Comparison of ENCODE assay signal across 15 cellular contexts in genomic region chr7:77830649-77831355, GRCh38. TPM values are rescaled to one million over a fixed set of nuclear protein-coding genes. Genes with fewer than 3 reads are reported as not detected.
A peak's percentile ranks its signal among the peaks of the same experiment; 100 is the strongest.
DNase-seq lines count a peak whose midpoint lies in the region; ATAC-seq lines count a peak whose summit lies in the region.
"Had no signal": no experiment of that assay in that cellular context is flagged by ENCODE, and none has a peak within 500 bp of the region (broad histone marks: within the 10 kb centered on the region; RNA-seq: fewer than 3 reads in every experiment).

No MANE protein-coding gene starts in this region.

- peaks cover under 1% of the 10 kb centered on the region for H3K9me3 Mint-ChIP-seq in activated CD4-positive, alpha-beta memory T cell treated with anti-CD3 and anti-CD28 coated beads, Interleukin-2, amount 10 ng/mL, durations not matched to agents 7 days and 5 days

- no peak for ATAC-seq in GM19328 (IDR thresholded peaks at IDR 0.05; ENCODE audit: unreplicated experiment)
- ATAC-seq: foreskin keratinocyte, left lobe of liver had no signal

- H3K27ac Mint-ChIP-seq in activated CD4-positive, alpha-beta memory T cell treated with anti-CD3 and anti-CD28 coated beads, Interleukin-2, amount 10 ng/mL, durations not matched to agents 7 days and 5 days, result peak overlapping the region; percentile 84

- POLR2A ChIA-PET in activated CD4-positive, alpha-beta memory T cell treated with anti-CD3 and anti-CD28 coated beads, Interleukin-2, amount 10 ng/mL, durations not matched to agents 7 days and 5 days (lab: Charles Lee), result interaction anchor here (1.1 to 5.1 kb wide), 8 partner anchors 9 to 135 kb away, joined by 3 to 37 read pairs (median 6); partner anchors contain the start of genes PHTF2, RSBN1L and TMEM60

- peaks cover 36% of the 10 kb centered on the region for H3K36me3 Mint-ChIP-seq in activated CD4-positive, alpha-beta memory T cell treated with anti-CD3 and anti-CD28 coated beads, Interleukin-2, amount 10 ng/mL, durations not matched to agents 7 days and 5 days (ENCODE audit: low read depth)

- peaks cover 72% of the 10 kb centered on the region for H3K4me1 Mint-ChIP-seq in activated CD4-positive, alpha-beta memory T cell treated with anti-CD3 and anti-CD28 coated beads, Interleukin-2, amount 10 ng/mL, durations not matched to agents 7 days and 5 days

- no peaks in the 10 kb centered on the region for H3K27me3 Mint-ChIP-seq in activated CD4-positive, alpha-beta memory T cell treated with anti-CD3 and anti-CD28 coated beads, Interleukin-2, amount 10 ng/mL, durations not matched to agents 7 days and 5 days

- no peak overlapping the region for H3K4me3 Mint-ChIP-seq in activated CD4-positive, alpha-beta memory T cell treated with anti-CD3 and anti-CD28 coated beads, Interleukin-2, amount 10 ng/mL, durations not matched to agents 7 days and 5 days

- CTCF ChIA-PET in activated CD4-positive, alpha-beta memory T cell treated with anti-CD3 and anti-CD28 coated beads, Interleukin-2, amount 10 ng/mL, durations not matched to agents 7 days and 5 days (lab: Charles Lee), result interaction anchor here (1.3 to 1.4 kb wide), 2 partner anchors 32 to 71 kb away, joined by 5 to 6 read pairs; partner anchors contain the start of genes PHTF2 and TMEM60

- DNase-seq in DMS53 (lab: John Stamatoyannopoulos, UW) (peak; percentile 44), DMS53 treated with DMSO at 0.1 percent for 48 hours (lab: John Stamatoyannopoulos, UW; ENCODE audit: unreplicated experiment) (no peak), DMS79 (lab: John Stamatoyannopoulos, UW) (peak; percentile 84), NCI-H2227 treated with DMSO at 0.1 percent for 48 hours (lab: John Stamatoyannopoulos, UW) (peak; percentile 19), mucosa of gallbladder (ENCODE audit: low spot score) (no peak), ureter (ENCODE audit: low spot score) (no peak)
- no peak for DNase-seq in activated CD4-positive, alpha-beta memory T cell treated with anti-CD3 and anti-CD28 coated beads, Interleukin-2, amount 10 ng/mL, durations not matched to agents 7 days and 5 days
- DNase-seq: cerebellar nuclear complex, NCI-H446, Peyer's patch, SW 1271, WERI-Rb-1 had no signal

RNA-seq across cellular contexts. Expression of gene PHTF2, which starts 32.2 kb away (rescaled TPM):
- 10 to 100 TPM; 70.4 to 71.7 TPM for total RNA-seq in activated CD4-positive, alpha-beta memory T cell treated with anti-CD3 and anti-CD28 coated beads, Interleukin-2, amount 10 ng/mL, durations not matched to agents 7 days and 5 days
- total RNA-seq in mucosa of gallbladder (11.3 TPM), ureter (22.0 TPM)

RNA-seq across cellular contexts. Expression of gene TMEM60, which starts 32.6 kb away (rescaled TPM):
- 10 to 100 TPM; 25.0 to 25.4 TPM for total RNA-seq in activated CD4-positive, alpha-beta memory T cell treated with anti-CD3 and anti-CD28 coated beads, Interleukin-2, amount 10 ng/mL, durations not matched to agents 7 days and 5 days
- 12.2 TPM for total RNA-seq in mucosa of gallbladder
- total RNA-seq in ureter, result 10.6 TPM

Comparison
In these comparisons a context has a peak if more than half of its experiments do, and no peak if none do; other contexts are left out.
1. DNase-seq: peak in DMS53 (single experiment), DMS79 (single experiment) and NCI-H2227 treated with DMSO at 0.1 percent for 48 hours (single experiment); none in DMS53 treated with DMSO at 0.1 percent for 48 hours (single experiment), activated CD4-positive, alpha-beta memory T cell treated with anti-CD3 and anti-CD28 coated beads, Interleukin-2, amount 10 ng/mL, durations not matched to agents 7 days and 5 days (single experiment), mucosa of gallbladder (single experiment) and ureter (single experiment).